In the genomic region with DNA sequence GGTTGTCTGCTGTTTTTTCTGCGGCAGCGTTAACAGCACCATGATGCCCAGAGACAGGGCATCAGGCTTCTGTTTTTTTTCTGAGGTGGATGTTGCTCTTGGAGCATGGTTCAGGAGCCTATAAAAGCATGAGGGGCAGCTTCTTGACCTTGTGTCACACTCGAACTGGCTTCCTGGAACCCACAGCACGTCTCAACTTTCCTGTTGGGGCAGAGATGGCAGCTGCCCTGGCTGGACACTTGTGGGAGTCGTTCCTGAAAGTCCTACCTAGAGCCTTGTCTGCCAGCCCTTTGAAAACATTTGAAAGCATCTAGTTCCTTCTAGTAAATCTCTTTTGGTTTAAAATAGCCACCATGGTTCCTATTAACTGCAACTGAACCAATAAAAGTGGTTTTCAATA, we compare ENCODE assay signal across 11 cellular contexts. TPM values are rescaled to one million over a fixed set of nuclear protein-coding genes. Genes with fewer than 3 reads are reported as not detected.
"Had no signal": no experiment of that assay in that cellular context is flagged by ENCODE, and none has a peak within 500 bp of the region (broad histone marks: within the 10 kb centered on the region; RNA-seq: fewer than 3 reads in every experiment).

No MANE protein-coding gene starts in this region.

- H3K9ac ChIP-seq: GM23248 had no signal

- DNase-seq: GM23248, GOT3, H7, HFFc6, IMR-90 had no signal

- H3K36me3 ChIP-seq: HAP-1 had no signal

- H3K9me3 ChIP-seq: HAP-1 had no signal

- ATAC-seq: HCT116, K562 had no signal

- H3K4me1 ChIP-seq: HAP-1 had no signal

- H3K27ac ChIP-seq: GM23248 had no signal

- H3K9me3 Mint-ChIP-seq: HFFc6 had no signal

- H3K4me3 Mint-ChIP-seq: HFFc6 had no signal

- H2AFZ ChIP-seq: GM23248 had no signal

- H3K4me3 ChIP-seq: GM23248, HAP-1, K562 had no signal

- FAIRE-seq: HTR-8/SVneo, K562 had no signal

- H3K27ac Mint-ChIP-seq: HFFc6 had no signal

RNA-seq across cellular contexts. Expression of a gene that starts 50.5 kb away (rescaled TPM):
- total RNA-seq: GM23248, H4, H7, HFFc6, HT-29, IMR-90, K562 had no signal
- polyA plus RNA-seq: GM23248, IMR-90, K562 had no signal
